In genomic region chr20:32297439-32297838, GRCh38 we compare ENCODE assay signal across 1 cellular context.
TF ChIP-seq lines count a peak whose summit lies in the region.

No MANE protein-coding gene starts in this region.

TF ChIP-seq in HepG2, 621 proteins besides CTCF, POLR2A, EP300 and RAD21:
- TF ChIP-seq RARG (CRISPR knock-in tag; IDR thresholded peaks at IDR 0.05; ENCODE audit: low read depth) = no peak
- no peak for TF ChIP-seq ZNF10 (CRISPR knock-in tag; IDR thresholded peaks at IDR 0.05; ENCODE audit: borderline replicate concordance, low read depth)
- TF ChIP-seq KIAA2018 (CRISPR knock-in tag; IDR thresholded peaks at IDR 0.05; ENCODE audit: borderline replicate concordance) = no peak
- no peak for TF ChIP-seq ELF1 (CRISPR knock-in tag; IDR thresholded peaks at IDR 0.05)
- TF ChIP-seq ZNF430 (CRISPR knock-in tag; IDR thresholded peaks at IDR 0.05) = no peak
